12 cellular contexts compared by ENCODE assay signal in the genomic region with DNA sequence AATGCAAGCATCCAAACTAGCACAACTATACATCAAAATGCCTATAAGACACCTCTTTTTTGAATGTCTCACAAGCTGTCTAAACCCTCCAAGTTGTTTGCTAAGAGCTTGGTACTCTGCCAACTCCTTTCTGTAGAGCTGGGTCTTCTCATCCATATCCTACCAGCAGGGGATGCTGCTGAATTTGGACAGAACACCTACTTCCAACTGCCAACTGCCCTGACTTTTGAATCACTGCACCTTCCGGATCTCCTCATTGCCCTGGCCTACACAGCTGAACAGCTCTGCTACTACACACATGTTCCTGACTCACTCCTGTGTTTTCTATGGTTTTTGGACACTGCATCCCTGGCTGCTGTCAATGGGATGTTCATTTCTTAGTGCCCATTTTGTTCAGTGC. TPM values are rescaled to one million over a fixed set of nuclear protein-coding genes. Genes with fewer than 3 reads are reported as not detected.
DNase-seq lines count a peak whose midpoint lies in the region; ATAC-seq, FAIRE-seq and TF ChIP-seq lines count a peak whose summit lies in the region.
"Had no signal": no experiment of that assay in that cellular context is flagged by ENCODE, and none has a peak within 500 bp of the region (broad histone marks: within the 10 kb centered on the region; RNA-seq: fewer than 3 reads in every experiment).

No MANE protein-coding gene starts in this region.

- H3K4me2 ChIP-seq in astrocyte (ENCODE audit: low read length), result no peak overlapping the region

- no peak for FAIRE-seq in astrocyte (lab: Jason Lieb, UNC)

- H3K27me3 ChIP-seq in astrocyte (ENCODE audit: insufficient read depth, low read length), result peaks cover 2% of the 10 kb centered on the region
- no peaks in the 10 kb centered on the region for H3K27me3 ChIP-seq in lower lobe of right lung (ENCODE audit: low read depth)
- H3K27me3 ChIP-seq: transverse colon had no signal

- no peaks in the 10 kb centered on the region for H3K27me3 Mint-ChIP-seq in astrocyte (ENCODE audit: low read depth, unreplicated experiment)
- H3K27me3 Mint-ChIP-seq in activated CD8-positive, alpha-beta memory T cell treated with anti-CD3 and anti-CD28 coated beads, Interleukin-2, amount 10 ng/mL, durations not matched to agents 7 days and 5 days, result peaks cover 6% of the 10 kb centered on the region

- H2AFZ ChIP-seq in astrocyte (ENCODE audit: low read depth, low read length), result no peak overlapping the region

- H3K27ac Mint-ChIP-seq in astrocyte (ENCODE audit: unreplicated experiment), result no peak overlapping the region
- no peak overlapping the region for H3K27ac Mint-ChIP-seq in activated CD8-positive, alpha-beta memory T cell treated with anti-CD3 and anti-CD28 coated beads, Interleukin-2, amount 10 ng/mL, durations not matched to agents 7 days and 5 days

- H3K9me3 Mint-ChIP-seq in astrocyte (ENCODE audit: unreplicated experiment), result peaks cover 10% of the 10 kb centered on the region
- no peaks in the 10 kb centered on the region for H3K9me3 Mint-ChIP-seq in activated CD8-positive, alpha-beta memory T cell treated with anti-CD3 and anti-CD28 coated beads, Interleukin-2, amount 10 ng/mL, durations not matched to agents 7 days and 5 days (ENCODE audit: low read depth)

- H3K4me3 Mint-ChIP-seq in astrocyte (ENCODE audit: unreplicated experiment), result no peak overlapping the region
- no peak overlapping the region for H3K4me3 Mint-ChIP-seq in activated CD8-positive, alpha-beta memory T cell treated with anti-CD3 and anti-CD28 coated beads, Interleukin-2, amount 10 ng/mL, durations not matched to agents 7 days and 5 days

- CTCF ChIA-PET in activated CD8-positive, alpha-beta memory T cell treated with anti-CD3 and anti-CD28 coated beads, Interleukin-2, amount 10 ng/mL, durations not matched to agents 7 days and 5 days (lab: Charles Lee), result no interaction called here

- H3K4me1 Mint-ChIP-seq in astrocyte (ENCODE audit: low read depth, unreplicated experiment), result no peaks in the 10 kb centered on the region
- H3K4me1 Mint-ChIP-seq in activated CD8-positive, alpha-beta memory T cell treated with anti-CD3 and anti-CD28 coated beads, Interleukin-2, amount 10 ng/mL, durations not matched to agents 7 days and 5 days, result peaks cover 8% of the 10 kb centered on the region

- intact Hi-C loops in lower lobe of right lung (cut with DNase I), result no loop called here

- no peak overlapping the region for H3K4me3 ChIP-seq in Jurkat, Clone E6-1 (ENCODE audit: low read length)
- H3K4me3 ChIP-seq in astrocyte (ENCODE audit: insufficient read depth, low read depth, low read length) (no peak overlapping the region), lower lobe of right lung (no peak overlapping the region)
- H3K4me3 ChIP-seq: transverse colon had no signal

- peak; percentile 64 to 74 for ATAC-seq in lower lobe of right lung
- ATAC-seq in activated CD8-positive, alpha-beta memory T cell treated with anti-CD3 and anti-CD28 coated beads, Interleukin-2, amount 10 ng/mL, durations not matched to agents 7 days and 5 days, result no peak

- TF ChIP-seq CTCF in astrocyte (IDR thresholded peaks at IDR 0.05; ENCODE audit: insufficient read depth, low read depth, low read length), result no peak
- peak; percentile 21 for TF ChIP-seq CTCF in lower lobe of right lung (IDR thresholded peaks at IDR 0.05)

- H3K27ac ChIP-seq in astrocyte (ENCODE audit: low read depth, low read length) (no peak overlapping the region), lower lobe of right lung (no peak overlapping the region)
- H3K27ac ChIP-seq: transverse colon had no signal

- H3K79me2 ChIP-seq in astrocyte (ENCODE audit: insufficient read depth, low read length), result no peaks in the 10 kb centered on the region

- no peaks in the 10 kb centered on the region for H4K20me1 ChIP-seq in astrocyte (ENCODE audit: insufficient read depth, low read length)

- H3K36me3 ChIP-seq in astrocyte (ENCODE audit: insufficient read depth, low read length), result no peaks in the 10 kb centered on the region
- H3K36me3 ChIP-seq in lower lobe of right lung, result no peaks in the 10 kb centered on the region
- H3K36me3 ChIP-seq: transverse colon had no signal

- no peaks in the 10 kb centered on the region for H3K4me1 ChIP-seq in astrocyte (ENCODE audit: insufficient read depth, low read length)
- H3K4me1 ChIP-seq in lower lobe of right lung, result no peaks in the 10 kb centered on the region
- H3K4me1 ChIP-seq: transverse colon had no signal

- H3K9me3 ChIP-seq in astrocyte (ENCODE audit: insufficient read depth, low read depth, low read length) (no peaks in the 10 kb centered on the region), lower lobe of right lung (no peaks in the 10 kb centered on the region)
- H3K9me3 ChIP-seq: transverse colon had no signal

- H3K9ac ChIP-seq in astrocyte (ENCODE audit: low read length), result no peak overlapping the region

- DNase-seq in EH (ENCODE audit: low read depth) (peak; percentile 40), astrocyte (ENCODE audit: low read depth) (peak; percentile 24), lower lobe of right lung (no peak), SW 1271 (lab: John Stamatoyannopoulos, UW) (no peak), NCI-H1092 (lab: John Stamatoyannopoulos, UW) (no peak)
- DNase-seq in Jurkat, Clone E6-1 (ENCODE audit: low read depth, low spot score), result peak; percentile 42
- DNase-seq in stimulated activated CD8-positive, alpha-beta memory T cell treated with anti-CD3 and anti-CD28 coated beads, Interleukin-4, amount 100 ng/mL, for 48 hours, result no peak
- no peak for DNase-seq in activated CD8-positive, alpha-beta memory T cell treated with anti-CD3 and anti-CD28 coated beads, Interleukin-2, amount 10 ng/mL, durations not matched to agents 7 days and 5 days
- DNase-seq: activated CD4-positive, CD25-positive, alpha-beta regulatory T cell; caudate nucleus; transverse colon had no signal

- no peaks in the 10 kb centered on the region for H3K36me3 Mint-ChIP-seq in astrocyte (ENCODE audit: low read depth, unreplicated experiment)
- H3K36me3 Mint-ChIP-seq in activated CD8-positive, alpha-beta memory T cell treated with anti-CD3 and anti-CD28 coated beads, Interleukin-2, amount 10 ng/mL, durations not matched to agents 7 days and 5 days, result no peaks in the 10 kb centered on the region

RNA-seq across cellular contexts. Expression of gene FAM184B, which starts 18.7 kb away (rescaled TPM):
- not detected for polyA plus RNA-seq in Jurkat, Clone E6-1 (2012; ENCODE audit: insufficient read depth, insufficient read length)
- total RNA-seq in astrocyte (0.46 and 0.54 TPM in 2 replicates), lower lobe of right lung (0.24 TPM)
- under 1 TPM in 1 of 2 experiments, not detected in 1; 0.02 TPM for total RNA-seq in activated CD8-positive, alpha-beta memory T cell treated with anti-CD3 and anti-CD28 coated beads, Interleukin-2, amount 10 ng/mL, durations not matched to agents 7 days and 5 days
- total RNA-seq: liver had no signal

RNA-seq across cellular contexts. Expression of gene DCAF16, which starts 47.9 kb away (rescaled TPM):
- polyA plus RNA-seq in Jurkat, Clone E6-1 (2012; ENCODE audit: insufficient read depth, insufficient read length), result 24.3 TPM
- total RNA-seq in astrocyte (29.0 and 32.7 TPM in 2 replicates), lower lobe of right lung (26.1 TPM)
- total RNA-seq in activated CD8-positive, alpha-beta memory T cell treated with anti-CD3 and anti-CD28 coated beads, Interleukin-2, amount 10 ng/mL, durations not matched to agents 7 days and 5 days, result 10 to 100 TPM; 38.9 to 56.4 TPM

RNA-seq across cellular contexts. Expression of gene NCAPG, which starts 48.1 kb away (rescaled TPM):
- polyA plus RNA-seq in Jurkat, Clone E6-1 (2012; ENCODE audit: insufficient read depth, insufficient read length), result 81.7 TPM
- total RNA-seq in astrocyte (2.6 and 4.7 TPM in 2 replicates), lower lobe of right lung (2.2 TPM)
- total RNA-seq in activated CD8-positive, alpha-beta memory T cell treated with anti-CD3 and anti-CD28 coated beads, Interleukin-2, amount 10 ng/mL, durations not matched to agents 7 days and 5 days, result 100 to 1,000 TPM in 1 of 2 experiments, 10 to 100 TPM in 1; 87.5 to 102 TPM

Comparison
In these comparisons a context has a peak if more than half of its experiments do, and no peak if none do; other contexts are left out.
1. DNase-seq: peak in EH (single experiment), Jurkat, Clone E6-1 (single experiment) and astrocyte (single experiment); none in lower lobe of right lung (single experiment), stimulated activated CD8-positive, alpha-beta memory T cell treated with anti-CD3 and anti-CD28 coated beads, Interleukin-4, amount 100 ng/mL, for 48 hours (single experiment), SW 1271 (0 of 2), activated CD8-positive, alpha-beta memory T cell treated with anti-CD3 and anti-CD28 coated beads, Interleukin-2, amount 10 ng/mL, durations not matched to agents 7 days and 5 days (single experiment) and NCI-H1092 (single experiment).
2. RNA of gene NCAPG, which starts 48.1 kb away (total RNA-seq): 87.5 to 102 TPM in activated CD8-positive, alpha-beta memory T cell treated with anti-CD3 and anti-CD28 coated beads, Interleukin-2, amount 10 ng/mL, durations not matched to agents 7 days and 5 days; 2.6 to 4.7 TPM in astrocyte and 2.2 TPM in lower lobe of right lung (single experiment); every median in the first group is over 10 times any median in the second.